1 cellular context compared by ENCODE assay signal in the genomic region with DNA sequence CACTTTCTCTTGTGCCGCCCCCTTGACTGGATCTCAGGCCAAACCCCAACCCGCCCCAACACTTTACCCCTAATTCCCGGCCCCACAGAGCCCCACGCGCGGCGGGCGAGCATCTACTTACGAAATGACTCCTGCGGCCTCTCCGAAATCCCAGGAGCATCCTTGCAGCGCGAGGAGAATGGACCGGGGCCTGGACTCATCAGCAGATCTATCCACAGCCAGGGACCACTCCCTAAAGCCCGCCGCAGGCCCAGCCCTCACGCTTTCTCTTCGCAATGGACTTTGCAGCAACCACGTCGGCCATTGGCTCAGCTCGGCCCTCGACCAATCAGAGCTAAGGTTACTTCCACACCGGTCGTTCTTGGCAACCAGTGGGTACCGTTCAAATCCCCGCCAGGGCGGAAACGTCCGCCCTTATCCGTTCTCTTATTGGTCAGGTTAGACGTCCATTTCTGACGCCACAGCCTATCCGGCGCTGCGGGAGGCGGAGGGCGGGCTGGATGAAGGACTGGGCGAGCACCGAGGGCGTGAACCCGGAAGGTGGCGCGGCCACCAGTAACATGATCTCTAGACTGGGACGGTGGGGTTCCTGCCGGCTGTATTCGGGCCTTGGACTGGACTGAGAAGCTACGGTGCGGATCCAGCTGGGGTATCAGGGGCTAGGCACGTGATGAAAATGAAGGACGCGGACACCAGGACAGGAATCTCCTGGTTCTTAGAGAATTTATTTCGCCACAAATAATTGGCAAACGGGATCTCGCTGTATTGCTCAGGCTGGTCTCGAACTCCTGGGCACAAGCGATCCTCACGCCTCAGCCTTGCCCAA.
TF ChIP-seq lines count a peak whose summit lies in the region.

A gene (minus strand): TSS at position 244 of the 826 bp plus-strand sequence. CDS start 84 bp downstream, at position 160.
A gene with protein sequence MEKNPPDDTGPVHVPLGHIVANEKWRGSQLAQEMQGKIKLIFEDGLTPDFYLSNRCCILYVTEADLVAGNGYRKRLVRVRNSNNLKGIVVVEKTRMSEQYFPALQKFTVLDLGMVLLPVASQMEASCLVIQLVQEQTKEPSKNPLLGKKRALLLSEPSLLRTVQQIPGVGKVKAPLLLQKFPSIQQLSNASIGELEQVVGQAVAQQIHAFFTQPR (plus strand): TSS at position 528 of the 826 bp plus-strand sequence. CDS start 955 bp downstream, outside the sequence.

TF ChIP-seq in GM23338, 12 proteins besides CTCF, POLR2A, EP300 and RAD21 (continued from another document):
- TF ChIP-seq, protein P1, sequence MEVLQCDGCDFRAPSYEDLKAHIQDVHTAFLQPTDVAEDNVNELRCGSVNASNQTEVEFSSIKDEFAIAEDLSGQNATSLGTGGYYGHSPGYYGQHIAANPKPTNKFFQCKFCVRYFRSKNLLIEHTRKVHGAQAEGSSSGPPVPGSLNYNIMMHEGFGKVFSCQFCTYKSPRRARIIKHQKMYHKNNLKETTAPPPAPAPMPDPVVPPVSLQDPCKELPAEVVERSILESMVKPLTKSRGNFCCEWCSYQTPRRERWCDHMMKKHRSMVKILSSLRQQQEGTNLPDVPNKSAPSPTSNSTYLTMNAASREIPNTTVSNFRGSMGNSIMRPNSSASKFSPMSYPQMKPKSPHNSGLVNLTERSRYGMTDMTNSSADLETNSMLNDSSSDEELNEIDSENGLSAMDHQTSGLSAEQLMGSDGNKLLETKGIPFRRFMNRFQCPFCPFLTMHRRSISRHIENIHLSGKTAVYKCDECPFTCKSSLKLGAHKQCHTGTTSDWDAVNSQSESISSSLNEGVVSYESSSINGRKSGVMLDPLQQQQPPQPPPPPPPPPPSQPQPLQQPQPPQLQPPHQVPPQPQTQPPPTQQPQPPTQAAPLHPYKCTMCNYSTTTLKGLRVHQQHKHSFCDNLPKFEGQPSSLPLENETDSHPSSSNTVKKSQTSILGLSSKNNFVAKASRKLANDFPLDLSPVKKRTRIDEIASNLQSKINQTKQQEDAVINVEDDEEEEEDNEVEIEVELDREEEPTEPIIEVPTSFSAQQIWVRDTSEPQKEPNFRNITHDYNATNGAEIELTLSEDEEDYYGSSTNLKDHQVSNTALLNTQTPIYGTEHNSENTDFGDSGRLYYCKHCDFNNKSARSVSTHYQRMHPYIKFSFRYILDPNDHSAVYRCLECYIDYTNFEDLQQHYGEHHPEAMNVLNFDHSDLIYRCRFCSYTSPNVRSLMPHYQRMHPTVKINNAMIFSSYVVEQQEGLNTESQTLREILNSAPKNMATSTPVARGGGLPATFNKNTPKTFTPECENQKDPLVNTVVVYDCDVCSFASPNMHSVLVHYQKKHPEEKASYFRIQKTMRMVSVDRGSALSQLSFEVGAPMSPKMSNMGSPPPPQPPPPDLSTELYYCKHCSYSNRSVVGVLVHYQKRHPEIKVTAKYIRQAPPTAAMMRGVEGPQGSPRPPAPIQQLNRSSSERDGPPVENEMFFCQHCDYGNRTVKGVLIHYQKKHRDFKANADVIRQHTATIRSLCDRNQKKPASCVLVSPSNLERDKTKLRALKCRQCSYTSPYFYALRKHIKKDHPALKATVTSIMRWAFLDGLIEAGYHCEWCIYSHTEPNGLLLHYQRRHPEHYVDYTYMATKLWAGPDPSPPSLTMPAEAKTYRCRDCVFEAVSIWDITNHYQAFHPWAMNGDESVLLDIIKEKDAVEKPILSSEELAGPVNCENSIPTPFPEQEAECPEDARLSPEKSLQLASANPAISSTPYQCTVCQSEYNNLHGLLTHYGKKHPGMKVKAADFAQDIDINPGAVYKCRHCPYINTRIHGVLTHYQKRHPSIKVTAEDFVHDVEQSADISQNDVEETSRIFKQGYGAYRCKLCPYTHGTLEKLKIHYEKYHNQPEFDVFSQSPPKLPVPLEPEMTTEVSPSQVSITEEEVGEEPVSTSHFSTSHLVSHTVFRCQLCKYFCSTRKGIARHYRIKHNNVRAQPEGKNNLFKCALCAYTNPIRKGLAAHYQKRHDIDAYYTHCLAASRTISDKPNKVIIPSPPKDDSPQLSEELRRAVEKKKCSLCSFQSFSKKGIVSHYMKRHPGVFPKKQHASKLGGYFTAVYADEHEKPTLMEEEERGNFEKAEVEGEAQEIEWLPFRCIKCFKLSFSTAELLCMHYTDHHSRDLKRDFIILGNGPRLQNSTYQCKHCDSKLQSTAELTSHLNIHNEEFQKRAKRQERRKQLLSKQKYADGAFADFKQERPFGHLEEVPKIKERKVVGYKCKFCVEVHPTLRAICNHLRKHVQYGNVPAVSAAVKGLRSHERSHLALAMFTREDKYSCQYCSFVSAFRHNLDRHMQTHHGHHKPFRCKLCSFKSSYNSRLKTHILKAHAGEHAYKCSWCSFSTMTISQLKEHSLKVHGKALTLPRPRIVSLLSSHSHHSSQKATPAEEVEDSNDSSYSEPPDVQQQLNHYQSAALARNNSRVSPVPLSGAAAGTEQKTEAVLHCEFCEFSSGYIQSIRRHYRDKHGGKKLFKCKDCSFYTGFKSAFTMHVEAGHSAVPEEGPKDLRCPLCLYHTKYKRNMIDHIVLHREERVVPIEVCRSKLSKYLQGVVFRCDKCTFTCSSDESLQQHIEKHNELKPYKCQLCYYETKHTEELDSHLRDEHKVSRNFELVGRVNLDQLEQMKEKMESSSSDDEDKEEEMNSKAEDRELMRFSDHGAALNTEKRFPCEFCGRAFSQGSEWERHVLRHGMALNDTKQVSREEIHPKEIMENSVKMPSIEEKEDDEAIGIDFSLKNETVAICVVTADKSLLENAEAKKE (CRISPR knock-in tag; IDR thresholded peaks at IDR 0.05) = no peak
- TF ChIP-seq CREB1 (CRISPR knock-in tag; IDR thresholded peaks at IDR 0.05; ENCODE audit: low read depth) (peak; percentile 77), POLR2AphosphoS5 (IDR thresholded peaks at IDR 0.05; ENCODE audit: low read depth) (peak; percentile 56), STAT1 (IDR thresholded peaks at IDR 0.05; ENCODE audit: unreplicated experiment) (no peak), ZNF331 (CRISPR knock-in tag; IDR thresholded peaks at IDR 0.05; ENCODE audit: low read depth) (no peak), EZH2phosphoT487 (IDR thresholded peaks at IDR 0.05; ENCODE audit: unreplicated experiment) (no peak)
- TF ChIP-seq, protein P2, sequence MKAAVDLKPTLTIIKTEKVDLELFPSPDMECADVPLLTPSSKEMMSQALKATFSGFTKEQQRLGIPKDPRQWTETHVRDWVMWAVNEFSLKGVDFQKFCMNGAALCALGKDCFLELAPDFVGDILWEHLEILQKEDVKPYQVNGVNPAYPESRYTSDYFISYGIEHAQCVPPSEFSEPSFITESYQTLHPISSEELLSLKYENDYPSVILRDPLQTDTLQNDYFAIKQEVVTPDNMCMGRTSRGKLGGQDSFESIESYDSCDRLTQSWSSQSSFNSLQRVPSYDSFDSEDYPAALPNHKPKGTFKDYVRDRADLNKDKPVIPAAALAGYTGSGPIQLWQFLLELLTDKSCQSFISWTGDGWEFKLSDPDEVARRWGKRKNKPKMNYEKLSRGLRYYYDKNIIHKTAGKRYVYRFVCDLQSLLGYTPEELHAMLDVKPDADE (IDR thresholded peaks at IDR 0.05) = no peak
- TF ChIP-seq, protein P3, sequence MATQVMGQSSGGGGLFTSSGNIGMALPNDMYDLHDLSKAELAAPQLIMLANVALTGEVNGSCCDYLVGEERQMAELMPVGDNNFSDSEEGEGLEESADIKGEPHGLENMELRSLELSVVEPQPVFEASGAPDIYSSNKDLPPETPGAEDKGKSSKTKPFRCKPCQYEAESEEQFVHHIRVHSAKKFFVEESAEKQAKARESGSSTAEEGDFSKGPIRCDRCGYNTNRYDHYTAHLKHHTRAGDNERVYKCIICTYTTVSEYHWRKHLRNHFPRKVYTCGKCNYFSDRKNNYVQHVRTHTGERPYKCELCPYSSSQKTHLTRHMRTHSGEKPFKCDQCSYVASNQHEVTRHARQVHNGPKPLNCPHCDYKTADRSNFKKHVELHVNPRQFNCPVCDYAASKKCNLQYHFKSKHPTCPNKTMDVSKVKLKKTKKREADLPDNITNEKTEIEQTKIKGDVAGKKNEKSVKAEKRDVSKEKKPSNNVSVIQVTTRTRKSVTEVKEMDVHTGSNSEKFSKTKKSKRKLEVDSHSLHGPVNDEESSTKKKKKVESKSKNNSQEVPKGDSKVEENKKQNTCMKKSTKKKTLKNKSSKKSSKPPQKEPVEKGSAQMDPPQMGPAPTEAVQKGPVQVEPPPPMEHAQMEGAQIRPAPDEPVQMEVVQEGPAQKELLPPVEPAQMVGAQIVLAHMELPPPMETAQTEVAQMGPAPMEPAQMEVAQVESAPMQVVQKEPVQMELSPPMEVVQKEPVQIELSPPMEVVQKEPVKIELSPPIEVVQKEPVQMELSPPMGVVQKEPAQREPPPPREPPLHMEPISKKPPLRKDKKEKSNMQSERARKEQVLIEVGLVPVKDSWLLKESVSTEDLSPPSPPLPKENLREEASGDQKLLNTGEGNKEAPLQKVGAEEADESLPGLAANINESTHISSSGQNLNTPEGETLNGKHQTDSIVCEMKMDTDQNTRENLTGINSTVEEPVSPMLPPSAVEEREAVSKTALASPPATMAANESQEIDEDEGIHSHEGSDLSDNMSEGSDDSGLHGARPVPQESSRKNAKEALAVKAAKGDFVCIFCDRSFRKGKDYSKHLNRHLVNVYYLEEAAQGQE (IDR thresholded peaks at IDR 0.05; ENCODE audit: unreplicated experiment) = no peak
